7 cellular contexts compared by ENCODE assay signal in genomic region chr20:32578062-32578461, GRCh38. TPM values are rescaled to one million over a fixed set of nuclear protein-coding genes. Genes with fewer than 3 reads are reported as not detected.
DNase-seq lines count a peak whose midpoint lies in the region; ATAC-seq, FAIRE-seq and TF ChIP-seq lines count a peak whose summit lies in the region.
"Not testable (repeated sequence)": the region's sequence is repeated elsewhere in the genome, so short reads cannot be mapped to it uniquely, and the experiment has no call there.

No MANE protein-coding gene starts in this region.

- not testable (repeated sequence) for H3K27me3 Mint-ChIP-seq in CD8-positive, alpha-beta T cell (ENCODE audit: low read depth); T-helper 1 cell treated with Interleukin-12 subunit alpha and Interleukin-12 subunit beta and Interleukin-4 antibody, amounts not matched to agents 30 μg/mL and 1 μg/mL, for 36 hours (ENCODE audit: low read depth); activated T-cell treated with anti-CD3 and anti-CD28 coated beads, Interleukin-2, amount 50 U/mL, for 72 hours (ENCODE audit: low read depth); activated naive CD8-positive, alpha-beta T cell treated with anti-CD3 and anti-CD28 coated beads, Interleukin-2, amount 50 U/mL, for 24 hours; naive thymus-derived CD8-positive, alpha-beta T cell; stimulated activated memory B cell treated with anti-CD40 and anti-IgM and Interleukin-4, amounts not matched to agents 10 μg/mL and 1 μg/mL and 100 μg/mL, for 72 hours

- POLR2A ChIA-PET in CD8-positive, alpha-beta T cell (lab: Charles Lee): not testable (repeated sequence)
- POLR2A ChIA-PET in H1 (lab: Charles Lee; ENCODE audit: partially characterized antibody): interaction anchor here (1.4 kb wide), 1 partner anchor 8 kb away, joined by 4 read pairs; no protein-coding TSS in a partner anchor
- POLR2A ChIA-PET in naive thymus-derived CD8-positive, alpha-beta T cell (lab: Charles Lee): interaction anchor here (1.1 to 8.0 kb wide), 3 partner anchors 8 to 39 kb away, joined by 3 to 128 read pairs (median 5); no protein-coding TSS in a partner anchor

- not testable (repeated sequence) for H3K9ac ChIP-seq in H1 (replicated peaks in 1 of 4; ENCODE audit: extremely low read depth in 1 of 4, low read depth in 3 of 4, low read length in 3 of 4)

- peaks cover 61% of the 10 kb centered on the region for H3K4me1 Mint-ChIP-seq in CD8-positive, alpha-beta T cell (ENCODE audit: low read depth)
- H3K4me1 Mint-ChIP-seq in T-helper 1 cell treated with Interleukin-12 subunit alpha and Interleukin-12 subunit beta and Interleukin-4 antibody, amounts not matched to agents 30 μg/mL and 1 μg/mL, for 36 hours (ENCODE audit: low read depth): peaks cover 22% of the 10 kb centered on the region
- H3K4me1 Mint-ChIP-seq in activated T-cell treated with anti-CD3 and anti-CD28 coated beads, Interleukin-2, amount 50 U/mL, for 72 hours (ENCODE audit: low read depth): peaks cover 36% of the 10 kb centered on the region
- H3K4me1 Mint-ChIP-seq in activated naive CD8-positive, alpha-beta T cell treated with anti-CD3 and anti-CD28 coated beads, Interleukin-2, amount 50 U/mL, for 24 hours: peaks cover 38% of the 10 kb centered on the region
- H3K4me1 Mint-ChIP-seq in naive thymus-derived CD8-positive, alpha-beta T cell: peaks cover 10 to 55% (median 46%) of the 10 kb centered on the region in 4 donors
- H3K4me1 Mint-ChIP-seq in stimulated activated memory B cell treated with anti-CD40 and anti-IgM and Interleukin-4, amounts not matched to agents 10 μg/mL and 1 μg/mL and 100 μg/mL, for 72 hours: peaks cover 34% of the 10 kb centered on the region

- not testable (repeated sequence) for H2BK5ac ChIP-seq in H1 (ENCODE audit: low read depth, low read length)

- H3K27me3 ChIP-seq in CD8-positive, alpha-beta T cell (ENCODE audit: insufficient read depth, low read length): not testable (repeated sequence)
- H3K27me3 ChIP-seq in H1 (replicated peaks in 1 of 4; ENCODE audit: control insufficient read depth in 3 of 4, extremely low read depth in 1 of 4, insufficient read depth in 3 of 4, low read length in 3 of 4): peaks cover 0 to 15% (median 10%) of the 10 kb centered on the region in 4 experiments; a peak in 5 of 7 replicates

- ATAC-seq in CD8-positive, alpha-beta T cell; activated T-cell treated with anti-CD3 and anti-CD28 coated beads, Interleukin-2, amount 50 U/mL, for 72 hours (replicated peaks in 1 of 2); activated naive CD8-positive, alpha-beta T cell treated with anti-CD3 and anti-CD28 coated beads, Interleukin-2, amount 50 U/mL, for 24 hours; naive thymus-derived CD8-positive, alpha-beta T cell; stimulated activated memory B cell treated with anti-CD40 and anti-IgM and Interleukin-4, amounts not matched to agents 10 μg/mL and 1 μg/mL and 100 μg/mL, for 72 hours: not testable (repeated sequence)

- H3K9me3 ChIP-seq in CD8-positive, alpha-beta T cell (ENCODE audit: low read length); H1 (ENCODE audit: insufficient read depth in 2 of 2, low read depth in 1 of 2, low read length in 1 of 2): not testable (repeated sequence)

- H3K36me3 Mint-ChIP-seq in CD8-positive, alpha-beta T cell; T-helper 1 cell treated with Interleukin-12 subunit alpha and Interleukin-12 subunit beta and Interleukin-4 antibody, amounts not matched to agents 30 μg/mL and 1 μg/mL, for 36 hours (ENCODE audit: low read depth); activated T-cell treated with anti-CD3 and anti-CD28 coated beads, Interleukin-2, amount 50 U/mL, for 72 hours (ENCODE audit: insufficient read depth in 2 of 2); activated naive CD8-positive, alpha-beta T cell treated with anti-CD3 and anti-CD28 coated beads, Interleukin-2, amount 50 U/mL, for 24 hours (ENCODE audit: low read depth); naive thymus-derived CD8-positive, alpha-beta T cell; stimulated activated memory B cell treated with anti-CD40 and anti-IgM and Interleukin-4, amounts not matched to agents 10 μg/mL and 1 μg/mL and 100 μg/mL, for 72 hours: not testable (repeated sequence)

- not testable (repeated sequence) for H3K18ac ChIP-seq in H1 (ENCODE audit: extremely low read depth, low read length)

- peaks cover 80% of the 10 kb centered on the region for H3K4me1 ChIP-seq in CD8-positive, alpha-beta T cell (ENCODE audit: insufficient read depth, low read length)
- peaks cover 0 to 31% (median 8%) of the 10 kb centered on the region in 4 experiments; a peak in 6 of 7 replicates for H3K4me1 ChIP-seq in H1 (replicated peaks in 1 of 4; ENCODE audit: control insufficient read depth in 3 of 4, insufficient read depth in 4 of 4, low read length in 3 of 4)

- not testable (repeated sequence) for H3K4me3 Mint-ChIP-seq in CD8-positive, alpha-beta T cell; T-helper 1 cell treated with Interleukin-12 subunit alpha and Interleukin-12 subunit beta and Interleukin-4 antibody, amounts not matched to agents 30 μg/mL and 1 μg/mL, for 36 hours; activated T-cell treated with anti-CD3 and anti-CD28 coated beads, Interleukin-2, amount 50 U/mL, for 72 hours; activated naive CD8-positive, alpha-beta T cell treated with anti-CD3 and anti-CD28 coated beads, Interleukin-2, amount 50 U/mL, for 24 hours; stimulated activated memory B cell treated with anti-CD40 and anti-IgM and Interleukin-4, amounts not matched to agents 10 μg/mL and 1 μg/mL and 100 μg/mL, for 72 hours
- peak overlapping the region in 4 of 10 donors; percentile 32 to 84 (median 58) for H3K4me3 Mint-ChIP-seq in naive thymus-derived CD8-positive, alpha-beta T cell

- intact Hi-C loops in CD8-positive, alpha-beta T cell (cut with DNase I, micrococcal nuclease): not testable (repeated sequence)

- not testable (repeated sequence) for H4K8ac ChIP-seq in H1 (ENCODE audit: extremely low read depth, insufficient read depth, low read length)

- WGBS in H1 (ENCODE audit: extremely low coverage in 1 of 2, insufficient coverage in 1 of 2, insufficient read length in 1 of 2, insufficient replicate concordance in 2 of 2, low coverage in 1 of 2, low lambda C conversion rate in 2 of 2, missing lambda C conversion rate in 1 of 2), 2 experiments: 54% methylated on average over 3 of the region's 3 CpGs; no CpG with 5 or more reads in 1 of the 2 experiments

- not testable (repeated sequence) for TF ChIP-seq POLR2A in H1 (IDR thresholded peaks at IDR 0.05; ENCODE audit: control extremely low read depth in 1 of 2, low read depth in 2 of 2, low read length in 2 of 2)

- not testable (repeated sequence) for H3K4ac ChIP-seq in H1 (replicated peaks; ENCODE audit: insufficient read length, low read depth, low read length)

- not testable (repeated sequence) for H3K14ac ChIP-seq in H1 (ENCODE audit: insufficient read length)

- H3K27ac Mint-ChIP-seq in CD8-positive, alpha-beta T cell: peak overlapping the region; percentile 76
- H3K27ac Mint-ChIP-seq in T-helper 1 cell treated with Interleukin-12 subunit alpha and Interleukin-12 subunit beta and Interleukin-4 antibody, amounts not matched to agents 30 μg/mL and 1 μg/mL, for 36 hours: peak overlapping the region; percentile 22
- peak overlapping the region; percentile 7 for H3K27ac Mint-ChIP-seq in activated T-cell treated with anti-CD3 and anti-CD28 coated beads, Interleukin-2, amount 50 U/mL, for 72 hours
- H3K27ac Mint-ChIP-seq in activated naive CD8-positive, alpha-beta T cell treated with anti-CD3 and anti-CD28 coated beads, Interleukin-2, amount 50 U/mL, for 24 hours: peak overlapping the region; percentile 66
- peak overlapping the region in 9 of 10 donors; percentile 83 to 94 (median 91) for H3K27ac Mint-ChIP-seq in naive thymus-derived CD8-positive, alpha-beta T cell
- peak overlapping the region; percentile 3 for H3K27ac Mint-ChIP-seq in stimulated activated memory B cell treated with anti-CD40 and anti-IgM and Interleukin-4, amounts not matched to agents 10 μg/mL and 1 μg/mL and 100 μg/mL, for 72 hours

- H3K79me2 ChIP-seq in H1 (ENCODE audit: control insufficient read depth in 1 of 2, insufficient read depth in 2 of 2, low read length in 2 of 2): not testable (repeated sequence)

- not testable (repeated sequence) for H3K4me2 ChIP-seq in H1 (ENCODE audit: insufficient read depth in 1 of 2, low read depth in 2 of 2, low read length in 2 of 2)

- not testable (repeated sequence) for H4K5ac ChIP-seq in H1 (ENCODE audit: insufficient read length, low read depth, low read length)

- not testable (repeated sequence) for H2BK12ac ChIP-seq in H1 (ENCODE audit: low read depth, low read length)

- not testable (repeated sequence) for H3K27ac ChIP-seq in CD8-positive, alpha-beta T cell (ENCODE audit: low read depth, low read length); H1 (ENCODE audit: low read depth, low read length)

- H3K36me3 ChIP-seq in CD8-positive, alpha-beta T cell (ENCODE audit: insufficient read depth, low read length); H1 (ENCODE audit: control insufficient read depth in 2 of 4, insufficient read depth in 4 of 4, low read length in 3 of 4): not testable (repeated sequence)

- H4K20me1 ChIP-seq in H1 (replicated peaks in 1 of 2; ENCODE audit: control insufficient read depth in 1 of 2, insufficient read depth in 2 of 2, low read length in 2 of 2): not testable (repeated sequence)

- not testable (repeated sequence) for H2BK120ac ChIP-seq in H1 (replicated peaks; ENCODE audit: low read depth, low read length)

- 0 out of 2 replicates have a peak overlapping the region, but pooled peaks have one; percentile 61 for H2BK15ac ChIP-seq in H1 (ENCODE audit: low read length)

- not testable (repeated sequence) for DNase-seq in CD8-positive, alpha-beta T cell; activated T-cell treated with anti-CD3 and anti-CD28 coated beads, Interleukin-2, amount 50 U/mL, for 72 hours; activated naive CD8-positive, alpha-beta T cell treated with anti-CD3 and anti-CD28 coated beads, Interleukin-2, amount 50 U/mL, for 24 hours; H1 (ENCODE audit: low read depth in 1 of 2, low spot score in 2 of 2); naive thymus-derived CD8-positive, alpha-beta T cell

- H3K23me2 ChIP-seq in H1 (ENCODE audit: low read depth, low read length): not testable (repeated sequence)

- not testable (repeated sequence) for FAIRE-seq in H1 (lab: Jason Lieb, UNC)

- not testable (repeated sequence) for TF ChIP-seq RAD21 in H1 (IDR thresholded peaks at IDR 0.05 in 1 of 2, conservative IDR thresholded peaks at IDR 0.05 in 1 of 2; ENCODE audit: low read depth in 2 of 2, low read length in 2 of 2)

- H2AK5ac ChIP-seq in H1 (ENCODE audit: low read depth, low read length): not testable (repeated sequence)

- H3K4me3 ChIP-seq in CD8-positive, alpha-beta T cell (ENCODE audit: low read depth, low read length); H1 (ENCODE audit: extremely low read depth in 1 of 4, insufficient read depth in 2 of 4, low read depth in 3 of 4, low read length in 4 of 4): not testable (repeated sequence)

- H2AFZ ChIP-seq in H1 (ENCODE audit: low read length): not testable (repeated sequence)

- not testable (repeated sequence) for H3K56ac ChIP-seq in H1 (replicated peaks; ENCODE audit: insufficient read length, low read depth, low read length)

- H3K23ac ChIP-seq in H1 (ENCODE audit: insufficient read length): not testable (repeated sequence)

- not testable (repeated sequence) for H3K79me1 ChIP-seq in H1 (ENCODE audit: low read depth, low read length)

- not testable (repeated sequence) for H4K91ac ChIP-seq in H1 (replicated peaks; ENCODE audit: insufficient read length, low read length)

- CTCF ChIA-PET in CD8-positive, alpha-beta T cell (lab: Charles Lee): not testable (repeated sequence)
- CTCF ChIA-PET in H1 (lab: Charles Lee; ENCODE audit: partially characterized antibody): interaction anchor here (0.9 kb wide), 1 partner anchor 14 kb away, joined by 3 read pairs; no protein-coding TSS in a partner anchor

- not testable (repeated sequence) for H3K9me3 Mint-ChIP-seq in CD8-positive, alpha-beta T cell; T-helper 1 cell treated with Interleukin-12 subunit alpha and Interleukin-12 subunit beta and Interleukin-4 antibody, amounts not matched to agents 30 μg/mL and 1 μg/mL, for 36 hours; activated T-cell treated with anti-CD3 and anti-CD28 coated beads, Interleukin-2, amount 50 U/mL, for 72 hours; activated naive CD8-positive, alpha-beta T cell treated with anti-CD3 and anti-CD28 coated beads, Interleukin-2, amount 50 U/mL, for 24 hours; naive thymus-derived CD8-positive, alpha-beta T cell; stimulated activated memory B cell treated with anti-CD40 and anti-IgM and Interleukin-4, amounts not matched to agents 10 μg/mL and 1 μg/mL and 100 μg/mL, for 72 hours

- not testable (repeated sequence) for H2BK20ac ChIP-seq in H1 (ENCODE audit: low read length)

- not testable (repeated sequence) for TF ChIP-seq CTCF in CD8-positive, alpha-beta T cell (IDR thresholded peaks at IDR 0.05); H1 (IDR thresholded peaks at IDR 0.05; ENCODE audit: control extremely low read depth in 1 of 3, insufficient read depth in 1 of 3, low read depth in 1 of 3, low read length in 3 of 3)

- not testable (repeated sequence) for TF ChIP-seq EP300 in H1 (IDR thresholded peaks at IDR 0.05; ENCODE audit: borderline replicate concordance in 1 of 2, low read depth in 2 of 2, low read length in 2 of 2)

RNA-seq across cellular contexts. Expression of gene NOL4L, which starts 7.1 kb away (rescaled TPM):
- 10 to 100 TPM; 39.1 to 39.7 TPM for total RNA-seq in CD8-positive, alpha-beta T cell
- 10 to 100 TPM; 28.2 to 30.0 TPM for total RNA-seq in activated T-cell treated with anti-CD3 and anti-CD28 coated beads, Interleukin-2, amount 50 U/mL, for 72 hours
- total RNA-seq in H1 (2021; fragmentation: NEBNext Ultra II Directional; extraction: Animal tissue kit (Norgen Biotek cat#: 25700)): 23.5 and 23.7 TPM in 2 replicates
- 15.3 and 24.9 TPM in 2 replicates for polyA plus RNA-seq in H1 (2011; rRNA removed)
- polyA plus RNA-seq in H1 (2011; cell fraction: cytosol; rRNA removed): 11.7 TPM
- 37.7 TPM for polyA plus RNA-seq in H1 (2011; cell fraction: nucleus; rRNA removed)
- polyA plus RNA-seq in H1 (2012, experiment 1 of 2): 18.6 to 23.1 TPM (median 21.2 TPM) in 4 replicates
- polyA plus RNA-seq in H1 (2012, experiment 2 of 2): 15.5 TPM
- 16.7 TPM for polyA plus RNA-seq in H1 (2013, experiment 1 of 2)
- polyA plus RNA-seq in H1 (2013, experiment 2 of 2): 18.6 TPM
- polyA minus RNA-seq in H1 (2011; rRNA and poly(A)+ RNA removed): 8.1 and 8.9 TPM in 2 replicates
- 14.1 TPM for polyA minus RNA-seq in H1 (2011; cell fraction: cytosol; rRNA and poly(A)+ RNA removed)
- 14.4 TPM for polyA minus RNA-seq in H1 (2011; cell fraction: nucleus; rRNA and poly(A)+ RNA removed)
- total RNA-seq in naive thymus-derived CD8-positive, alpha-beta T cell: 10 to 100 TPM; 65.7 to 66.1 TPM
- 10 to 100 TPM; 10.0 to 21.5 (median 14.2) TPM for polyA plus RNA-seq in naive thymus-derived CD8-positive, alpha-beta T cell

Comparison
In these comparisons a context has a peak if more than half of its experiments do, and no peak if none do; other contexts are left out.
1. H3K27ac Mint-ChIP-seq: peak in every context shown above with its lines; median percentile 91 in naive thymus-derived CD8-positive, alpha-beta T cell; 76 in CD8-positive, alpha-beta T cell; 66 in activated naive CD8-positive, alpha-beta T cell treated with anti-CD3 and anti-CD28 coated beads, Interleukin-2, amount 50 U/mL, for 24 hours; 22 in T-helper 1 cell treated with Interleukin-12 subunit alpha and Interleukin-12 subunit beta and Interleukin-4 antibody, amounts not matched to agents 30 μg/mL and 1 μg/mL, for 36 hours; 7 in activated T-cell treated with anti-CD3 and anti-CD28 coated beads, Interleukin-2, amount 50 U/mL, for 72 hours; 3 in stimulated activated memory B cell treated with anti-CD40 and anti-IgM and Interleukin-4, amounts not matched to agents 10 μg/mL and 1 μg/mL and 100 μg/mL, for 72 hours.